In the genomic region with DNA sequence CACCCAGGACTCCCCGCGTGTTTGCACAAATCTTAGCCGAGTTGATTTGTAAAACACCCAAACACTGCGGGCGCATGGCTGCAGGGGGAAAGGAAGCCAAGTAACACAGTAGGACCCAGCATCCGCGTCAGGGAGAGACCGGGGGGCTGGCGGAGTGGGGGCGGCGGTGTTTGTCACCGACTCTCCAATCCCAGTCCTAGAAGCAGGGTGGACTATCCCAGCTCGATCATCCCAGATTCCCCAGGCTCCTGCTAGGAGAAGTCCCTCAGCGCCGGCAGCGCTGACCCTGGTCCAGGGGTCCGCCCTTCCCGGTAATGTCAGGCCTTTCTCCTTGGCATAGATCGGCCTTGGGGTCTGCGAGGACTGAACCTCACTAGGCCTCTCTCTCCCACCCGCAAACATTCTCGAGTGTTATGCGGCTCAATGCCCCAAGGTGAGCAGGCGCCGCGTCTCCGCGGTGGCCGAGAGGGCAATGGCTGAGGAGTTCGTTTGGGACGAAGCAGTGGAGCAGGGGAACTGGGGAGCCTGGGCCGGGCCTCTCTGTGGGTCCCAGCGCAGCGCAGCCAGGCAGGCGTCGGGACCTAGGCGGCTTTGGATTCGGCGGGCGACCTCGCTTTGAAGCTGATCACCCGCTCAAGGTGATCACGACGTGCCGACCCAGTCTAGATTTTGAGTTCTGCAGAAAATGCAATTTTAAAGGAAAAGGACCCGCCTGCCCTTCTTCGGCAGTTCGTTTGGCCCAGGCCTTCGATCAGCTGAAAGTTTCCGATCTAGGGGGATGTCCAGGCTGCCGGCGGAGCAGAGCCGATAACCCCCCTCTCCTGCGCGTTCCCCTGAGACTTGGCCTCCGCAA, we compare ENCODE assay signal across 8 cellular contexts. TPM values are rescaled to one million over a fixed set of nuclear protein-coding genes. Genes with fewer than 3 reads are reported as not detected.
A peak's percentile ranks its signal among the peaks of the same experiment; 100 is the strongest.
DNase-seq lines count a peak whose midpoint lies in the region; ATAC-seq lines count a peak whose summit lies in the region.

No MANE protein-coding gene starts in this region.

- peaks cover 72% of the 10 kb centered on the region for H3K27me3 Mint-ChIP-seq in activated T-cell treated with anti-CD3 and anti-CD28 coated beads, Interleukin-2, amount 50 U/mL, for 4 hours (ENCODE audit: low read depth)
- H3K27me3 Mint-ChIP-seq in activated naive CD8-positive, alpha-beta T cell treated with anti-CD3 and anti-CD28 coated beads, Interleukin-2, amount 50 U/mL, for 24 hours: peaks cover 79% of the 10 kb centered on the region
- peaks cover 3% of the 10 kb centered on the region for H3K27me3 Mint-ChIP-seq in memory B cell

- H3K27ac Mint-ChIP-seq in activated naive CD8-positive, alpha-beta T cell treated with anti-CD3 and anti-CD28 coated beads, Interleukin-2, amount 50 U/mL, for 24 hours: no peak overlapping the region
- H3K27ac Mint-ChIP-seq in memory B cell: peak overlapping the region; percentile 96

- no peaks in the 10 kb centered on the region for H3K4me1 ChIP-seq in thymus (ENCODE audit: control insufficient read depth, insufficient read depth, low read length)

- no peaks in the 10 kb centered on the region for H3K36me3 Mint-ChIP-seq in activated T-cell treated with anti-CD3 and anti-CD28 coated beads, Interleukin-2, amount 50 U/mL, for 4 hours (ENCODE audit: insufficient read depth)
- H3K36me3 Mint-ChIP-seq in activated naive CD8-positive, alpha-beta T cell treated with anti-CD3 and anti-CD28 coated beads, Interleukin-2, amount 50 U/mL, for 24 hours (ENCODE audit: low read depth): no peaks in the 10 kb centered on the region
- H3K36me3 Mint-ChIP-seq in memory B cell: no peaks in the 10 kb centered on the region

- H3K27ac ChIP-seq in thymus (ENCODE audit: low read depth): no peak overlapping the region

- ATAC-seq in activated T-cell treated with anti-CD3 and anti-CD28 coated beads, Interleukin-2, amount 50 U/mL, for 4 hours: peak in 1 of 2 donors; percentile 6
- no peak for ATAC-seq in activated naive CD8-positive, alpha-beta T cell treated with anti-CD3 and anti-CD28 coated beads, Interleukin-2, amount 50 U/mL, for 24 hours
- ATAC-seq in memory B cell (ENCODE audit: low read depth) (no peak), HG02885 (IDR thresholded peaks at IDR 0.05; ENCODE audit: poor library complexity, unreplicated experiment) (no peak)

- DNase-seq in activated T-cell treated with anti-CD3 and anti-CD28 coated beads, Interleukin-2, amount 50 U/mL, for 4 hours: no peak
- DNase-seq in activated T-cell treated with anti-CD3 and anti-CD28 coated beads for 4 hours (no peak), memory B cell (ENCODE audit: low spot score in 2 of 2) (no peak), HuH-7 (ENCODE audit: low spot score) (no peak), A172 (ENCODE audit: low spot score) (no peak)
- DNase-seq in activated naive CD8-positive, alpha-beta T cell treated with anti-CD3 and anti-CD28 coated beads, Interleukin-2, amount 50 U/mL, for 24 hours: no peak

- no peaks in the 10 kb centered on the region for H3K9me3 ChIP-seq in thymus (ENCODE audit: control insufficient read depth)

- H3K36me3 ChIP-seq in thymus (ENCODE audit: control insufficient read depth, insufficient read depth): no peaks in the 10 kb centered on the region

- H3K9me3 Mint-ChIP-seq in activated T-cell treated with anti-CD3 and anti-CD28 coated beads, Interleukin-2, amount 50 U/mL, for 4 hours: no peaks in the 10 kb centered on the region
- no peaks in the 10 kb centered on the region for H3K9me3 Mint-ChIP-seq in activated naive CD8-positive, alpha-beta T cell treated with anti-CD3 and anti-CD28 coated beads, Interleukin-2, amount 50 U/mL, for 24 hours
- H3K9me3 Mint-ChIP-seq in memory B cell: no peaks in the 10 kb centered on the region

- peak overlapping the region; percentile 33 for H3K4me3 ChIP-seq in thymus (ENCODE audit: low read length)

- H3K27me3 ChIP-seq in thymus (ENCODE audit: control insufficient read depth, insufficient read depth): peaks cover 83% of the 10 kb centered on the region

- peak overlapping the region; percentile 75 for H3K4me3 Mint-ChIP-seq in activated T-cell treated with anti-CD3 and anti-CD28 coated beads, Interleukin-2, amount 50 U/mL, for 4 hours
- peak overlapping the region; percentile 70 for H3K4me3 Mint-ChIP-seq in activated naive CD8-positive, alpha-beta T cell treated with anti-CD3 and anti-CD28 coated beads, Interleukin-2, amount 50 U/mL, for 24 hours
- peak overlapping the region; percentile 96 for H3K4me3 Mint-ChIP-seq in memory B cell

- H3K4me1 Mint-ChIP-seq in activated T-cell treated with anti-CD3 and anti-CD28 coated beads, Interleukin-2, amount 50 U/mL, for 4 hours (ENCODE audit: low read depth): peaks cover 15% of the 10 kb centered on the region
- peaks cover 12% of the 10 kb centered on the region for H3K4me1 Mint-ChIP-seq in activated naive CD8-positive, alpha-beta T cell treated with anti-CD3 and anti-CD28 coated beads, Interleukin-2, amount 50 U/mL, for 24 hours
- peaks cover 47% of the 10 kb centered on the region for H3K4me1 Mint-ChIP-seq in memory B cell

- 4% methylated on average over 56 of the region's 56 CpGs for WGBS in thymus

RNA-seq across cellular contexts. Expression of gene GDF7, which starts 1.5 kb away (rescaled TPM):
- total RNA-seq in activated T-cell treated with anti-CD3 and anti-CD28 coated beads, Interleukin-2, amount 50 U/mL, for 4 hours: under 1 TPM in 2 of 3 donors, not detected in 1; 0.03 to 0.05 TPM
- polyA plus RNA-seq in thymus: 0.34 TPM
- 0.10 and 0.24 TPM in 2 replicates for total RNA-seq in A172 (2014; rRNA removed; shearing (Covaris generic))

RNA-seq across cellular contexts. Expression of gene HS1BP3, which starts 14.6 kb away (rescaled TPM):
- 1 to 10 TPM; 6.0 to 6.7 (median 6.3) TPM for total RNA-seq in activated T-cell treated with anti-CD3 and anti-CD28 coated beads, Interleukin-2, amount 50 U/mL, for 4 hours
- polyA plus RNA-seq in thymus: 17.4 TPM
- total RNA-seq in A172 (2014; rRNA removed; shearing (Covaris generic)): 32.3 and 43.9 TPM in 2 replicates
